Comparison of ENCODE assay signal across 1 cellular context in the genomic region with DNA sequence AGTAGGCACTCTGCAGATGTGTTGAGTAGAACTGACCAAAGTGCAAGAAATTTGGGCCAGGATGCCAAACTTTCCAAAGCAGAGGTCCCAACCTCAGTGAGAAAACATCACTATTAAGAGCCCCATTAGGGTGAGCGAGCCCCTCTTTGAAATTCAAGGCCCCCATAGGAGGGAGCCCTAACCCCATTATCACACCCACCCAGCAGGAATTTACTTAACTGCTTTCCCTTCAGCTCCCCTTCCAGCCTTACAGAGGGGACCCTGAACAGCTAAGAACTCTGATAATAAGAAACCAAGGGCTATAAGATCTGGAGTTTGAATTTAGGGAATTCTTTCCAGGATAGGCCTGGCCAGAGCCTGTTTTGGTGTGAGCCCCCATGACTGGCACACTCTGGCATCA.
TF ChIP-seq lines count a peak whose summit lies in the region.

No MANE protein-coding gene starts in this region.

TF ChIP-seq in liver, 16 proteins besides CTCF, POLR2A, EP300 and RAD21 (continued from another document):
- TF ChIP-seq, protein P1, sequence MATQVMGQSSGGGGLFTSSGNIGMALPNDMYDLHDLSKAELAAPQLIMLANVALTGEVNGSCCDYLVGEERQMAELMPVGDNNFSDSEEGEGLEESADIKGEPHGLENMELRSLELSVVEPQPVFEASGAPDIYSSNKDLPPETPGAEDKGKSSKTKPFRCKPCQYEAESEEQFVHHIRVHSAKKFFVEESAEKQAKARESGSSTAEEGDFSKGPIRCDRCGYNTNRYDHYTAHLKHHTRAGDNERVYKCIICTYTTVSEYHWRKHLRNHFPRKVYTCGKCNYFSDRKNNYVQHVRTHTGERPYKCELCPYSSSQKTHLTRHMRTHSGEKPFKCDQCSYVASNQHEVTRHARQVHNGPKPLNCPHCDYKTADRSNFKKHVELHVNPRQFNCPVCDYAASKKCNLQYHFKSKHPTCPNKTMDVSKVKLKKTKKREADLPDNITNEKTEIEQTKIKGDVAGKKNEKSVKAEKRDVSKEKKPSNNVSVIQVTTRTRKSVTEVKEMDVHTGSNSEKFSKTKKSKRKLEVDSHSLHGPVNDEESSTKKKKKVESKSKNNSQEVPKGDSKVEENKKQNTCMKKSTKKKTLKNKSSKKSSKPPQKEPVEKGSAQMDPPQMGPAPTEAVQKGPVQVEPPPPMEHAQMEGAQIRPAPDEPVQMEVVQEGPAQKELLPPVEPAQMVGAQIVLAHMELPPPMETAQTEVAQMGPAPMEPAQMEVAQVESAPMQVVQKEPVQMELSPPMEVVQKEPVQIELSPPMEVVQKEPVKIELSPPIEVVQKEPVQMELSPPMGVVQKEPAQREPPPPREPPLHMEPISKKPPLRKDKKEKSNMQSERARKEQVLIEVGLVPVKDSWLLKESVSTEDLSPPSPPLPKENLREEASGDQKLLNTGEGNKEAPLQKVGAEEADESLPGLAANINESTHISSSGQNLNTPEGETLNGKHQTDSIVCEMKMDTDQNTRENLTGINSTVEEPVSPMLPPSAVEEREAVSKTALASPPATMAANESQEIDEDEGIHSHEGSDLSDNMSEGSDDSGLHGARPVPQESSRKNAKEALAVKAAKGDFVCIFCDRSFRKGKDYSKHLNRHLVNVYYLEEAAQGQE (IDR thresholded peaks at IDR 0.05), result no peak
